14 cellular contexts compared by ENCODE assay signal in the genomic region with DNA sequence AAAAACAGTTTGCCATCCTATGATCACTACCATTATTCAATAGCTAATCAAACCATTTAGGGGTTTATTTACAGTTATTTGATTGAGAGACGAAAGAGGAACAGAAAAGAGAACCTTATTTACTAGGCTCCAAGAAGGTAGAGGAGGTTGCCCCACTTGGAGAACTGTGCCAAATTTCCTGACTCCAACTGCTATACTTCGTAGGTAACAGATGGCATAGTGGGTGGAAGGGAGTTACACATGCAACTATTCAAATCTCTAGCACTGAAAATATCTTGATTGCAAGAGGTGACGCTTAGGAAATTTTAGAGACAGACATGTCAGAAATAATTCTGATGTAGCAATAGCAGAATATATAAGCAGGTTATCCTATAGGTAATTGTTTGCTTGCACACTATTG. TPM values are rescaled to one million over a fixed set of nuclear protein-coding genes. Genes with fewer than 3 reads are reported as not detected.
DNase-seq lines count a peak whose midpoint lies in the region; TF ChIP-seq lines count a peak whose summit lies in the region.
"Had no signal": no experiment of that assay in that cellular context is flagged by ENCODE, and none has a peak within 500 bp of the region (broad histone marks: within the 10 kb centered on the region; RNA-seq: fewer than 3 reads in every experiment).

No MANE protein-coding gene starts in this region.

- TF ChIP-seq POLR2A in erythroblast (IDR thresholded peaks at IDR 0.05; ENCODE audit: low read length) = no peak

- in situ Hi-C loops in G401 (cut with HindIII; ENCODE audit: low sequenced_read_pairs) = no loop called here

- peak; percentile 93 for DNase-seq in G401 (ENCODE audit: low spot score)
- DNase-seq in cerebellum (ENCODE audit: low spot score) = peak; percentile 72
- peak; percentile 58 for DNase-seq in putamen (ENCODE audit: low spot score)
- no peak for DNase-seq in erythroblast (lab: John Stamatoyannopoulos, UW)
- DNase-seq in stimulated activated naive CD4-positive, alpha-beta T cell (lab: John Stamatoyannopoulos, UW) = no peak
- DNase-seq in iPS-NIHi7 (ENCODE audit: extremely low spot score) = no peak
- DNase-seq: ACHN; Caco-2; CD4-positive, alpha-beta T cell; DMS53; GDM1; H9; IMR-90 had no signal

RNA-seq across cellular contexts. Expression of a gene that starts 38.0 kb away (rescaled TPM):
- total RNA-seq in G401 (2014; rRNA removed; shearing (Covaris generic)) = not detected in 2 replicates
- total RNA-seq in cerebellum = not detected
- total RNA-seq: Caco-2; CD4-positive, alpha-beta T cell; H1; H9; IMR-90 had no signal

Comparison
In these comparisons a context has a peak if more than half of its experiments do, and no peak if none do; other contexts are left out.
1. DNase-seq: peak in G401 (single experiment), cerebellum (single experiment) and putamen (single experiment); none in erythroblast (0 of 2), stimulated activated naive CD4-positive, alpha-beta T cell (0 of 6) and iPS-NIHi7 (single experiment).